Comparison of ENCODE assay signal across 19 cellular contexts in genomic region chr11:46036969-46037368, GRCh38.
DNase-seq lines count a peak whose midpoint lies in the region; ATAC-seq and TF ChIP-seq lines count a peak whose summit lies in the region.
"Had no signal": no experiment of that assay in that cellular context is flagged by ENCODE, and none has a peak within 500 bp of the region (broad histone marks: within the 10 kb centered on the region; RNA-seq: fewer than 3 reads in every experiment).

No MANE protein-coding gene starts in this region.

- intact Hi-C loops in PC-3 (cut with micrococcal nuclease) = loop anchor here (5.0 kb wide), 1 partner anchor 40 kb away; no protein-coding TSS in a partner anchor

- H3K4me2 ChIP-seq in parathyroid adenoma (ENCODE audit: low read length) (no peak overlapping the region), PC-3 (ENCODE audit: low read length) (no peak overlapping the region)
- H3K4me2 ChIP-seq: BLaER1 treated with 17β-estradiol and CSF1 and Interleukin-3, amounts not matched to agents 10 nM and 100 nM; GM23338 had no signal

- no peak for ATAC-seq in GM18511 (IDR thresholded peaks at IDR 0.05; ENCODE audit: unreplicated experiment)
- no peak for ATAC-seq in PC-3
- ATAC-seq: GM12878, GM23338 had no signal

- peaks cover 4% of the 10 kb centered on the region for H3K79me2 ChIP-seq in parathyroid adenoma
- no peaks in the 10 kb centered on the region for H3K79me2 ChIP-seq in PC-3 (ENCODE audit: low read length)

- DNase-seq in AG08396 (ENCODE audit: low spot score) = peak; percentile 10
- DNase-seq in HCEC 1CT = peak; percentile 18
- peak; percentile 35 for DNase-seq in adipocyte (ENCODE audit: low read depth)
- DNase-seq in right atrium auricular region (ENCODE audit: low spot score) = no peak
- DNase-seq in PC-3 = no peak
- DNase-seq: AML-193; BE2C; CD4-positive, alpha-beta T cell; CD8-positive, alpha-beta memory T cell; DMS 273 treated with DMSO at 0.1 percent for 48 hours; DMS53; DMS79 treated with DMSO at 0.1 percent for 48 hours had no signal

- H3F3A ChIP-seq in PC-3 (ENCODE audit: low read length, unreplicated experiment) = no peaks in the 10 kb centered on the region

- H4K20me1 ChIP-seq in PC-3 (ENCODE audit: low read length) = no peaks in the 10 kb centered on the region

- peaks cover 25% of the 10 kb centered on the region for H3K4me1 ChIP-seq in adipocyte (ENCODE audit: control insufficient read depth, insufficient read depth, low read length)
- H3K4me1 ChIP-seq in parathyroid adenoma = peaks cover 30% of the 10 kb centered on the region
- H3K4me1 ChIP-seq in right atrium auricular region = peaks cover 0 to 11% of the 10 kb centered on the region in 2 donors
- no peaks in the 10 kb centered on the region for H3K4me1 ChIP-seq in PC-3 (ENCODE audit: insufficient read depth, low read length)
- H3K4me1 ChIP-seq: BE2C, HAP-1 had no signal

- CTCF ChIA-PET in PC-3 (lab: Charles Lee) = no interaction called here

- no peaks in the 10 kb centered on the region for H3K9me3 ChIP-seq in adipocyte (ENCODE audit: control insufficient read depth, low read length)
- no peaks in the 10 kb centered on the region for H3K9me3 ChIP-seq in parathyroid adenoma (ENCODE audit: control insufficient read depth, low read length)
- H3K9me3 ChIP-seq in right atrium auricular region = no peaks in the 10 kb centered on the region
- no peaks in the 10 kb centered on the region for H3K9me3 ChIP-seq in PC-3 (ENCODE audit: low read length)
- H3K9me3 ChIP-seq: BE2C; BLaER1 treated with 17β-estradiol and CSF1 and Interleukin-3, amounts not matched to agents 10 nM and 100 nM; HAP-1 had no signal

- POLR2A ChIA-PET in PC-3 (lab: Charles Lee; ENCODE audit: unreplicated experiment) = no interaction called here

- TF ChIP-seq CTCF in parathyroid adenoma (IDR thresholded peaks at IDR 0.05) = no peak
- no peak for TF ChIP-seq CTCF in right atrium auricular region (IDR thresholded peaks at IDR 0.05)
- no peak for TF ChIP-seq CTCF in PC-3 (conservative IDR thresholded peaks at IDR 0.05; ENCODE audit: low read depth, low read length)

- no peak overlapping the region for H3K4me3 ChIP-seq in adipocyte (ENCODE audit: low read length)
- H3K4me3 ChIP-seq in parathyroid adenoma (ENCODE audit: low read depth, low read length) = no peak overlapping the region
- H3K4me3 ChIP-seq in right atrium auricular region = no peak overlapping the region
- H3K4me3 ChIP-seq in PC-3 (ENCODE audit: low read length) = no peak overlapping the region
- H3K4me3 ChIP-seq: BLaER1 treated with 17β-estradiol and CSF1 and Interleukin-3, amounts not matched to agents 10 nM and 100 nM; GM12878; GM23338; HAP-1 had no signal

- H3K27me3 ChIP-seq in adipocyte (replicated peaks; ENCODE audit: control insufficient read depth, insufficient read depth, low read length) (no peaks in the 10 kb centered on the region), parathyroid adenoma (ENCODE audit: control insufficient read depth, insufficient read depth, low read length) (no peaks in the 10 kb centered on the region), right atrium auricular region (no peaks in the 10 kb centered on the region), PC-3 (ENCODE audit: low read length) (no peaks in the 10 kb centered on the region)
- H3K27me3 ChIP-seq: BE2C; BLaER1 treated with 17β-estradiol and CSF1 and Interleukin-3, amounts not matched to agents 10 nM and 100 nM had no signal

- H3K27ac ChIP-seq in parathyroid adenoma = peak overlapping the region; percentile 80
- no peak overlapping the region for H3K27ac ChIP-seq in right atrium auricular region
- no peak overlapping the region for H3K27ac ChIP-seq in PC-3 (ENCODE audit: low read length)
- H3K27ac ChIP-seq: 22Rv1; BLaER1 treated with 17β-estradiol and CSF1 and Interleukin-3, amounts not matched to agents 10 nM and 100 nM had no signal

- H3K9ac ChIP-seq in adipocyte (ENCODE audit: low read length) = no peak overlapping the region
- no peak overlapping the region for H3K9ac ChIP-seq in parathyroid adenoma
- no peak overlapping the region for H3K9ac ChIP-seq in PC-3 (ENCODE audit: low read length)
- H3K9ac ChIP-seq: BLaER1 treated with 17β-estradiol and CSF1 and Interleukin-3, amounts not matched to agents 10 nM and 100 nM had no signal

- no TSS peak for BruUV-seq in PC-3 (replicated peaks; lab: Mats Ljungman, UMichigan)

- H3K36me3 ChIP-seq in adipocyte (ENCODE audit: control insufficient read depth, insufficient read depth, low read length, severe bottlenecking) (no peaks in the 10 kb centered on the region), parathyroid adenoma (ENCODE audit: control insufficient read depth, insufficient read depth, low read length) (no peaks in the 10 kb centered on the region), right atrium auricular region (no peaks in the 10 kb centered on the region), PC-3 (ENCODE audit: low read depth, low read length) (no peaks in the 10 kb centered on the region)
- H3K36me3 ChIP-seq: BE2C, HAP-1 had no signal

- no peak overlapping the region for H2AFZ ChIP-seq in parathyroid adenoma
- no peak overlapping the region for H2AFZ ChIP-seq in PC-3 (ENCODE audit: low read length)
- H2AFZ ChIP-seq: GM23338 had no signal

- no peaks in the 10 kb centered on the region for H3K9me2 ChIP-seq in PC-3 (replicated peaks; ENCODE audit: low read length)

Comparison
In these comparisons a context has a peak if more than half of its experiments do, and no peak if none do; other contexts are left out.
1. DNase-seq: peak in AG08396 (single experiment), HCEC 1CT (single experiment) and adipocyte (single experiment); none in right atrium auricular region (single experiment) and PC-3 (single experiment).